In genomic region chr15:101445109-101445508, GRCh38 we compare ENCODE assay signal across 15 cellular contexts. TPM values are rescaled to one million over a fixed set of nuclear protein-coding genes. Genes with fewer than 3 reads are reported as not detected.
DNase-seq lines count a peak whose midpoint lies in the region; ATAC-seq and TF ChIP-seq lines count a peak whose summit lies in the region.
"Had no signal": no experiment of that assay in that cellular context is flagged by ENCODE, and none has a peak within 500 bp of the region (broad histone marks: within the 10 kb centered on the region; RNA-seq: fewer than 3 reads in every experiment).

No MANE protein-coding gene starts in this region.

- H3K4me1 Mint-ChIP-seq in activated naive CD4-positive, alpha-beta T cell treated with anti-CD3 and anti-CD28 coated beads for 36 hours (ENCODE audit: low read depth) = no peaks in the 10 kb centered on the region
- no peaks in the 10 kb centered on the region for H3K4me1 Mint-ChIP-seq in immature natural killer cell

- H3K27me3 Mint-ChIP-seq in activated naive CD4-positive, alpha-beta T cell treated with anti-CD3 and anti-CD28 coated beads for 36 hours (ENCODE audit: low read depth) = peaks cover 2% of the 10 kb centered on the region
- H3K27me3 Mint-ChIP-seq in immature natural killer cell (ENCODE audit: low read depth in 3 of 3) = peaks cover under 1 to 4% (median 2%) of the 10 kb centered on the region in 3 donors

- no peak overlapping the region for H3K4me3 ChIP-seq in right atrium auricular region
- no peak overlapping the region for H3K4me3 ChIP-seq in RWPE2 (ENCODE audit: severe bottlenecking)
- no peak overlapping the region for H3K4me3 ChIP-seq in liver (ENCODE audit: low read depth in 1 of 3, low read length in 3 of 3)
- no peak overlapping the region for H3K4me3 ChIP-seq in spleen
- H3K4me3 ChIP-seq: A549 had no signal

- TF ChIP-seq POLR2A in spleen (IDR thresholded peaks at IDR 0.05) = no peak

- no peaks in the 10 kb centered on the region for H3K9me3 Mint-ChIP-seq in activated naive CD4-positive, alpha-beta T cell treated with anti-CD3 and anti-CD28 coated beads for 36 hours
- peaks cover 0 to 1% (median 0%) of the 10 kb centered on the region in 6 donors for H3K9me3 Mint-ChIP-seq in immature natural killer cell
- H3K9me3 Mint-ChIP-seq: CD8-positive, alpha-beta memory T cell; HFFc6 had no signal

- no peaks in the 10 kb centered on the region for H3K36me3 ChIP-seq in right atrium auricular region
- no peaks in the 10 kb centered on the region for H3K36me3 ChIP-seq in RWPE2 (ENCODE audit: low read depth)
- H3K36me3 ChIP-seq in liver (ENCODE audit: control insufficient read depth in 4 of 4, insufficient read depth in 3 of 4, low read depth in 1 of 4, low read length in 3 of 4) = peaks cover 0 to 8% (median under 1%) of the 10 kb centered on the region in 4 donors
- H3K36me3 ChIP-seq in spleen = peaks cover 0 to 7% (median 0%) of the 10 kb centered on the region in 6 donors
- H3K36me3 ChIP-seq: BE2C had no signal

- H3K4me3 Mint-ChIP-seq in activated naive CD4-positive, alpha-beta T cell treated with anti-CD3 and anti-CD28 coated beads for 36 hours = no peak overlapping the region
- no peak overlapping the region for H3K4me3 Mint-ChIP-seq in immature natural killer cell
- H3K4me3 Mint-ChIP-seq: CD8-positive, alpha-beta memory T cell; HFFc6 had no signal

- H3K36me3 Mint-ChIP-seq in activated naive CD4-positive, alpha-beta T cell treated with anti-CD3 and anti-CD28 coated beads for 36 hours (ENCODE audit: low read depth) = no peaks in the 10 kb centered on the region
- H3K36me3 Mint-ChIP-seq in immature natural killer cell = no peaks in the 10 kb centered on the region
- H3K36me3 Mint-ChIP-seq: CD8-positive, alpha-beta memory T cell had no signal

- H3K27me3 ChIP-seq in right atrium auricular region (no peaks in the 10 kb centered on the region), RWPE2 (ENCODE audit: insufficient read depth, poor library complexity, severe bottlenecking) (no peaks in the 10 kb centered on the region), liver (ENCODE audit: control insufficient read depth in 4 of 4, insufficient read depth in 4 of 4, low read length in 3 of 4) (no peaks in the 10 kb centered on the region), spleen (replicated peaks in 1 of 7) (no peaks in the 10 kb centered on the region)
- H3K27me3 ChIP-seq: BE2C had no signal

- no peak for TF ChIP-seq RAD21 in liver (IDR thresholded peaks at IDR 0.05)

- WGBS in liver = 94% methylated on average over 8 of the region's 8 CpGs
- 91 to 98% (median 96%) methylated on average over 8 of the region's 8 CpGs for WGBS in spleen, 5 donors

- no peak overlapping the region for H3K27ac Mint-ChIP-seq in activated naive CD4-positive, alpha-beta T cell treated with anti-CD3 and anti-CD28 coated beads for 36 hours
- no peak overlapping the region for H3K27ac Mint-ChIP-seq in immature natural killer cell
- H3K27ac Mint-ChIP-seq: CD8-positive, alpha-beta memory T cell; HFFc6 had no signal

- H3K9me3 ChIP-seq in right atrium auricular region (no peaks in the 10 kb centered on the region), RWPE2 (ENCODE audit: severe bottlenecking) (no peaks in the 10 kb centered on the region), liver (ENCODE audit: control insufficient read depth in 4 of 4, low read length in 3 of 4) (no peaks in the 10 kb centered on the region), spleen (no peaks in the 10 kb centered on the region)
- H3K9me3 ChIP-seq: A549, BE2C had no signal

- ATAC-seq in RWPE2 (ENCODE audit: low read depth) (no peak), HG03139 (IDR thresholded peaks at IDR 0.05; ENCODE audit: unreplicated experiment) (no peak)

- peak overlapping the region in 1 of 2 donors; percentile 51 for H3K9ac ChIP-seq in liver (ENCODE audit: low read depth in 1 of 2, low read length in 2 of 2)

- H3K4me1 ChIP-seq in right atrium auricular region = peaks cover 0 to 25% of the 10 kb centered on the region in 2 donors
- H3K4me1 ChIP-seq in RWPE2 (ENCODE audit: insufficient read depth, poor library complexity, severe bottlenecking) = peaks cover 22% of the 10 kb centered on the region
- peaks cover 17 to 79% (median 61%) of the 10 kb centered on the region in 4 donors for H3K4me1 ChIP-seq in liver (ENCODE audit: control insufficient read depth in 4 of 4, insufficient read depth in 4 of 4, low read length in 3 of 4)
- peaks cover 8 to 60% (median 39%) of the 10 kb centered on the region in 6 donors for H3K4me1 ChIP-seq in spleen

- intact Hi-C loops in cardiac septum (cut with DNase I) = no loop called here
- intact Hi-C loops in spleen (cut with DNase I; ENCODE audit: low total_unique reads) = no loop called here
- intact Hi-C loops in activated naive CD4-positive, alpha-beta T cell treated with anti-CD3 and anti-CD28 coated beads for 36 hours (cut with micrococcal nuclease) = no loop called here

- no peak for TF ChIP-seq CTCF in right atrium auricular region (IDR thresholded peaks at IDR 0.05)
- TF ChIP-seq CTCF in RWPE2 (IDR thresholded peaks at IDR 0.05; ENCODE audit: poor library complexity, severe bottlenecking) = no peak
- no peak for TF ChIP-seq CTCF in liver (IDR thresholded peaks at IDR 0.05; ENCODE audit: low read depth, low read length, missing input control)
- no peak for TF ChIP-seq CTCF in spleen (IDR thresholded peaks at IDR 0.05 in 8 of 11, conservative IDR thresholded peaks at IDR 0.05 in 3 of 11)

- CTCF ChIA-PET in activated naive CD4-positive, alpha-beta T cell treated with anti-CD3 and anti-CD28 coated beads for 36 hours (lab: Charles Lee) = no interaction called here

- DNase-seq in right atrium auricular region (ENCODE audit: low spot score) = no peak
- DNase-seq in cardiac septum (ENCODE audit: low spot score) = no peak
- DNase-seq in RWPE2 (ENCODE audit: low spot score) = peak; percentile 29
- DNase-seq in spleen = no peak
- DNase-seq in activated naive CD4-positive, alpha-beta T cell treated with anti-CD3 and anti-CD28 coated beads for 36 hours = no peak
- no peak for DNase-seq in immature natural killer cell
- DNase-seq: BE2C; CD8-positive, alpha-beta memory T cell; DMS53; GF-D8; HFFc6 had no signal

- H3K27ac ChIP-seq in right atrium auricular region (peak overlapping the region; percentile 41 to 66), RWPE2 (ENCODE audit: poor library complexity, severe bottlenecking) (no peak overlapping the region), liver (ENCODE audit: low read depth in 1 of 2, low read length in 2 of 2) (peak overlapping the region; percentile 96 to 98), spleen (peak overlapping the region in 6 of 8 donors; percentile 68 to 85 (median 76))

TF ChIP-seq in liver, 16 proteins besides CTCF, POLR2A, EP300 and RAD21:
- no peak for TF ChIP-seq ATF3 (IDR thresholded peaks at IDR 0.05)
- no peak for TF ChIP-seq REST (IDR thresholded peaks at IDR 0.05)
- no peak for TF ChIP-seq FOXA2 (IDR thresholded peaks at IDR 0.05)
- TF ChIP-seq MAX (IDR thresholded peaks at IDR 0.05) = no peak
- no peak for TF ChIP-seq FOXA1 (IDR thresholded peaks at IDR 0.05)
- TF ChIP-seq NR2F2 (IDR thresholded peaks at IDR 0.05) = no peak
- TF ChIP-seq HNF4G (IDR thresholded peaks at IDR 0.05) = no peak
- TF ChIP-seq RXRA (IDR thresholded peaks at IDR 0.05) = no peak
TF ChIP-seq in liver: peak in this region for 0.

RNA-seq across cellular contexts. Expression of gene PCSK6, which starts 44.4 kb away (rescaled TPM):
- 10 to 100 TPM; 14.4 to 19.9 TPM for total RNA-seq in right atrium auricular region
- 10.6 TPM for total RNA-seq in cardiac septum
- total RNA-seq in liver = 100 to 1,000 TPM; 124 to 398 TPM
- 100 to 1,000 TPM in 1 of 2 donors, 10 to 100 TPM in 1; 94.8 to 212 TPM for polyA plus RNA-seq in liver
- 100 to 1,000 TPM; 167 to 403 (median 304) TPM for total RNA-seq in spleen
- 10 to 100 TPM in 2 of 3 donors, 1 to 10 TPM in 1; 10.0 to 39.8 (median 21.7) TPM for polyA plus RNA-seq in spleen
- under 1 TPM; 0.25 to 0.64 TPM for total RNA-seq in activated naive CD4-positive, alpha-beta T cell treated with anti-CD3 and anti-CD28 coated beads for 36 hours
- 1 to 10 TPM in 2 of 3 donors, not detected in 1; 1.7 to 3.0 TPM for polyA plus RNA-seq in immature natural killer cell
- total RNA-seq: H4, HFFc6 had no signal

Comparison
In these comparisons a context has a peak if more than half of its experiments do, and no peak if none do; other contexts are left out.
1. RNA of gene PCSK6, which starts 44.4 kb away (total RNA-seq): 124 to 398 TPM in liver and 167 to 403 TPM in spleen; 14.4 to 19.9 TPM in right atrium auricular region, 10.6 TPM in cardiac septum (single experiment) and 0.25 to 0.64 TPM in activated naive CD4-positive, alpha-beta T cell treated with anti-CD3 and anti-CD28 coated beads for 36 hours; every median in the first group is over 4 times any median in the second.